In genomic region chr5:68243681-68244080, GRCh38 we compare ENCODE assay signal across 11 cellular contexts. TPM values are rescaled to one million over a fixed set of nuclear protein-coding genes. Genes with fewer than 3 reads are reported as not detected.
DNase-seq lines count a peak whose midpoint lies in the region; ATAC-seq and TF ChIP-seq lines count a peak whose summit lies in the region.
"Had no signal": no experiment of that assay in that cellular context is flagged by ENCODE, and none has a peak within 500 bp of the region (broad histone marks: within the 10 kb centered on the region; RNA-seq: fewer than 3 reads in every experiment).

No MANE protein-coding gene starts in this region.

- H2AK5ac ChIP-seq in neuronal stem cell (ENCODE audit: low read depth, low read length), result no peak overlapping the region

- H3K4me3 Mint-ChIP-seq in activated T-helper 1 cell treated with anti-CD3 and anti-CD28 coated beads, Interleukin-12 subunit alpha, Interleukin-12 subunit beta, Interleukin-2, Interleukin-4 antibody, amounts not matched to agents 30 ng/mL and 10 ng/mL and 1 ng/mL, durations not matched to agents 14 hours and 24 hours and 36 hours, result peak overlapping the region; percentile 47
- no peak overlapping the region for H3K4me3 Mint-ChIP-seq in nephron

- H2BK5ac ChIP-seq in neuronal stem cell (ENCODE audit: low read length), result no peak overlapping the region

- H3K27ac ChIP-seq in HL-60 (replicated peaks) (peak overlapping the region; percentile 55), neuronal stem cell (replicated peaks; ENCODE audit: low read length) (no peak overlapping the region)
- H3K27ac ChIP-seq: 22Rv1 had no signal

- H3K9me3 Mint-ChIP-seq in activated T-helper 1 cell treated with anti-CD3 and anti-CD28 coated beads, Interleukin-12 subunit alpha, Interleukin-12 subunit beta, Interleukin-2, Interleukin-4 antibody, amounts not matched to agents 30 ng/mL and 10 ng/mL and 1 ng/mL, durations not matched to agents 14 hours and 24 hours and 36 hours, result no peaks in the 10 kb centered on the region
- no peaks in the 10 kb centered on the region for H3K9me3 Mint-ChIP-seq in nephron

- peak; percentile 14 for DNase-seq in DMS53 (lab: John Stamatoyannopoulos, UW)
- no peak for DNase-seq in DMS53 treated with DMSO at 0.1 percent for 48 hours (lab: John Stamatoyannopoulos, UW; ENCODE audit: unreplicated experiment)
- DNase-seq in HL-60 (ENCODE audit: low read depth in 1 of 2, low spot score in 1 of 2), result no peak
- no peak for DNase-seq in activated T-helper 1 cell treated with anti-CD3 and anti-CD28 coated beads, Interleukin-12 subunit alpha, Interleukin-12 subunit beta, Interleukin-2, Interleukin-4 antibody, amounts not matched to agents 30 ng/mL and 10 ng/mL and 1 ng/mL, durations not matched to agents 14 hours and 24 hours and 36 hours (ENCODE audit: low spot score)
- DNase-seq in islet precursor cell, result no peak
- no peak for DNase-seq in neuronal stem cell (ENCODE audit: low spot score)
- DNase-seq: IMR-90; stimulated activated CD8-positive, alpha-beta memory T cell treated with anti-CD3 and anti-CD28 coated beads, Interleukin-4, amount 100 ng/mL, for 48 hours had no signal

- peaks cover 7% of the 10 kb centered on the region for H3K79me1 ChIP-seq in neuronal stem cell (ENCODE audit: low read depth, low read length)

- no peaks in the 10 kb centered on the region for H3K27me3 Mint-ChIP-seq in activated T-helper 1 cell treated with anti-CD3 and anti-CD28 coated beads, Interleukin-12 subunit alpha, Interleukin-12 subunit beta, Interleukin-2, Interleukin-4 antibody, amounts not matched to agents 30 ng/mL and 10 ng/mL and 1 ng/mL, durations not matched to agents 14 hours and 24 hours and 36 hours (ENCODE audit: insufficient read depth)
- H3K27me3 Mint-ChIP-seq in nephron (ENCODE audit: low read depth), result no peaks in the 10 kb centered on the region

- H3K4me1 ChIP-seq in neuronal stem cell (ENCODE audit: control insufficient read depth in 2 of 2, insufficient read depth in 1 of 2, low read depth in 1 of 2, low read length in 2 of 2), result peaks cover 3 to 26% of the 10 kb centered on the region in 2 donors

- no peak overlapping the region for H3K4me3 ChIP-seq in HL-60 (replicated peaks; ENCODE audit: insufficient read depth, low read length)
- H3K4me3 ChIP-seq in neuronal stem cell (ENCODE audit: low read length in 2 of 2), result no peak overlapping the region

- H3K36me3 ChIP-seq in neuronal stem cell (replicated peaks in 1 of 2; ENCODE audit: control insufficient read depth in 2 of 2, insufficient read depth in 2 of 2, low read length in 2 of 2), result peaks cover 0 to 14% of the 10 kb centered on the region in 2 donors

- TF ChIP-seq CTCF in HL-60 (IDR thresholded peaks at IDR 0.05; ENCODE audit: insufficient read depth, low read length) (no peak), nephron (IDR thresholded peaks at IDR 0.05; ENCODE audit: unreplicated experiment in 3 of 3) (no peak)

- no peak overlapping the region for H3K4me2 ChIP-seq in neuronal stem cell (ENCODE audit: insufficient read depth, low read length, poor library complexity, severe bottlenecking)

- no peak overlapping the region for H3K4ac ChIP-seq in neuronal stem cell (ENCODE audit: low read length)

- no peak overlapping the region for H3K14ac ChIP-seq in neuronal stem cell (ENCODE audit: low read length)

- no peak overlapping the region for H3K9ac ChIP-seq in neuronal stem cell (ENCODE audit: low read depth, low read length, poor library complexity)

- no peak overlapping the region for H4K8ac ChIP-seq in neuronal stem cell (ENCODE audit: low read depth, low read length)

- H3K4me1 Mint-ChIP-seq in activated T-helper 1 cell treated with anti-CD3 and anti-CD28 coated beads, Interleukin-12 subunit alpha, Interleukin-12 subunit beta, Interleukin-2, Interleukin-4 antibody, amounts not matched to agents 30 ng/mL and 10 ng/mL and 1 ng/mL, durations not matched to agents 14 hours and 24 hours and 36 hours (ENCODE audit: low read depth), result peaks cover 69% of the 10 kb centered on the region
- peaks cover 69% of the 10 kb centered on the region for H3K4me1 Mint-ChIP-seq in nephron

- H2BK15ac ChIP-seq in neuronal stem cell (ENCODE audit: low read length), result no peak overlapping the region

- H3K23ac ChIP-seq in neuronal stem cell (ENCODE audit: low read depth, low read length, poor library complexity), result no peak overlapping the region

- no peak overlapping the region for H2BK12ac ChIP-seq in neuronal stem cell (ENCODE audit: low read length)

- peaks cover 16% of the 10 kb centered on the region for H3K36me3 Mint-ChIP-seq in activated T-helper 1 cell treated with anti-CD3 and anti-CD28 coated beads, Interleukin-12 subunit alpha, Interleukin-12 subunit beta, Interleukin-2, Interleukin-4 antibody, amounts not matched to agents 30 ng/mL and 10 ng/mL and 1 ng/mL, durations not matched to agents 14 hours and 24 hours and 36 hours (ENCODE audit: low read depth)
- peaks cover 19% of the 10 kb centered on the region for H3K36me3 Mint-ChIP-seq in nephron (ENCODE audit: low read depth)

- H3K27ac Mint-ChIP-seq in activated T-helper 1 cell treated with anti-CD3 and anti-CD28 coated beads, Interleukin-12 subunit alpha, Interleukin-12 subunit beta, Interleukin-2, Interleukin-4 antibody, amounts not matched to agents 30 ng/mL and 10 ng/mL and 1 ng/mL, durations not matched to agents 14 hours and 24 hours and 36 hours, result peak overlapping the region; percentile 65
- H3K27ac Mint-ChIP-seq in nephron, result peak overlapping the region; percentile 88 to 95 (median 93)

- no peak overlapping the region for H3K18ac ChIP-seq in neuronal stem cell (ENCODE audit: low read length)

- no peak overlapping the region for H2AFZ ChIP-seq in neuronal stem cell (ENCODE audit: low read length)

- H2BK120ac ChIP-seq in neuronal stem cell (ENCODE audit: low read depth, low read length), result no peak overlapping the region

- H3K27me3 ChIP-seq in HL-60 (ENCODE audit: insufficient read depth, poor library complexity, severe bottlenecking) (no peaks in the 10 kb centered on the region), neuronal stem cell (ENCODE audit: control insufficient read depth in 3 of 3, insufficient read depth in 3 of 3, low read depth in 1 of 3, low read length in 3 of 3) (no peaks in the 10 kb centered on the region)

- no CpG with 5 or more reads among the region's 2 CpGs for WGBS in neuronal stem cell (ENCODE audit: extremely low coverage in 2 of 2, insufficient read length in 2 of 2, insufficient replicate concordance in 1 of 2), 2 donors

- no peaks in the 10 kb centered on the region for H3K9me3 ChIP-seq in neuronal stem cell (replicated peaks in 1 of 2; ENCODE audit: control insufficient read depth in 2 of 2, insufficient read depth in 1 of 2, low read depth in 1 of 2, low read length in 2 of 2)

- intact Hi-C loops in activated T-helper 1 cell treated with anti-CD3 and anti-CD28 coated beads, Interleukin-12 subunit alpha, Interleukin-12 subunit beta, Interleukin-2, Interleukin-4 antibody, amounts not matched to agents 30 ng/mL and 10 ng/mL and 1 ng/mL, durations not matched to agents 14 hours and 24 hours and 36 hours (cut with micrococcal nuclease), result no loop called here

- H4K91ac ChIP-seq in neuronal stem cell (ENCODE audit: low read depth, low read length, poor library complexity), result no peak overlapping the region

- ATAC-seq in HG03175 (IDR thresholded peaks at IDR 0.05; ENCODE audit: unreplicated experiment), result no peak

RNA-seq across cellular contexts. Expression of gene PIK3R1, which starts 28.1 kb away (rescaled TPM):
- 43.3 and 46.2 TPM in 2 replicates for total RNA-seq in activated T-helper 1 cell treated with anti-CD3 and anti-CD28 coated beads, Interleukin-12 subunit alpha, Interleukin-12 subunit beta, Interleukin-2, Interleukin-4 antibody, amounts not matched to agents 30 ng/mL and 10 ng/mL and 1 ng/mL, durations not matched to agents 14 hours and 24 hours and 36 hours
- 14.0 TPM for polyA plus RNA-seq in neuronal stem cell (2013, experiment 1 of 2)
- 14.2 TPM for polyA plus RNA-seq in neuronal stem cell (2013, experiment 2 of 2)
